Comparison of ENCODE assay signal across 21 cellular contexts in genomic region chrX:39805022-39805421, GRCh38.
"Had no signal": no experiment of that assay in that cellular context is flagged by ENCODE, and none has a peak within 500 bp of the region (broad histone marks: within the 10 kb centered on the region; RNA-seq: fewer than 3 reads in every experiment).

No MANE protein-coding gene starts in this region.

- ATAC-seq: left lobe of liver; lower lobe of right lung; naive thymus-derived CD4-positive, alpha-beta T cell; right lobe of liver had no signal

- DNase-seq: activated B cell treated with CpG ODN at 0.5 μM for 24 hours; activated CD4-positive, alpha-beta T cell treated with anti-CD3 and anti-CD28 coated beads for 4 hours; activated CD8-positive, alpha-beta memory T cell treated with anti-CD3 and anti-CD28 coated beads, Interleukin-2, amount 50 U/mL, for 48 hours; activated T-cell treated with anti-CD3 and anti-CD28 coated beads, Interleukin-2, amount 50 U/mL, for 4 hours; endodermal cell; kidney; lower lobe of right lung; naive thymus-derived CD4-positive, alpha-beta T cell; right lobe of liver; stimulated activated CD4-positive, alpha-beta T cell treated with anti-CD3 and anti-CD28 coated beads, Interleukin-1b, Interleukin-23, amount 100 ng/mL, for 48 hours; substantia nigra; thyroid gland had no signal

- H3K27me3 Mint-ChIP-seq: activated B cell treated with CpG ODN at 0.5 μM for 24 hours; activated naive CD4-positive, alpha-beta T cell treated with anti-CD3 and anti-CD28 coated beads, Interleukin-2, amount 50 U/mL, for 24 hours; naive thymus-derived CD4-positive, alpha-beta T cell; stimulated activated naive CD8-positive, alpha-beta T cell treated with anti-CD3 and anti-CD28 coated beads, Interleukin-15, Interleukin-2, amounts not matched to agents 100 ng/mL and 50 ng/mL, for 24 hours had no signal

- H3K36me3 ChIP-seq: lower lobe of right lung, neutrophil, right lobe of liver, thyroid gland had no signal

- H3K27ac ChIP-seq: coronary artery, epithelial cell of prostate, lower lobe of right lung, neutrophil, right lobe of liver, skin epidermis, thyroid gland had no signal

- H3K36me3 Mint-ChIP-seq: activated naive CD4-positive, alpha-beta T cell treated with anti-CD3 and anti-CD28 coated beads, Interleukin-2, amount 50 U/mL, for 24 hours had no signal

- H3K27ac Mint-ChIP-seq: activated B cell treated with CpG ODN at 0.5 μM for 24 hours; activated naive CD4-positive, alpha-beta T cell treated with anti-CD3 and anti-CD28 coated beads, Interleukin-2, amount 50 U/mL, for 24 hours; endodermal cell; stimulated activated naive CD8-positive, alpha-beta T cell treated with anti-CD3 and anti-CD28 coated beads, Interleukin-15, Interleukin-2, amounts not matched to agents 100 ng/mL and 50 ng/mL, for 24 hours; T-helper 1 cell treated with Interleukin-12 subunit alpha and Interleukin-12 subunit beta and Interleukin-4 antibody, amounts not matched to agents 30 μg/mL and 1 μg/mL, for 36 hours had no signal

- H3K4me1 ChIP-seq: lower lobe of right lung, right lobe of liver had no signal

- H3K4me3 Mint-ChIP-seq: activated B cell treated with CpG ODN at 0.5 μM for 24 hours; activated naive CD4-positive, alpha-beta T cell treated with anti-CD3 and anti-CD28 coated beads, Interleukin-2, amount 50 U/mL, for 24 hours; activated T-cell treated with anti-CD3 and anti-CD28 coated beads, Interleukin-2, amount 50 U/mL, for 4 hours; endodermal cell; naive thymus-derived CD4-positive, alpha-beta T cell; stimulated activated naive CD8-positive, alpha-beta T cell treated with anti-CD3 and anti-CD28 coated beads, Interleukin-15, Interleukin-2, amounts not matched to agents 100 ng/mL and 50 ng/mL, for 24 hours; T-helper 1 cell treated with Interleukin-12 subunit alpha and Interleukin-12 subunit beta and Interleukin-4 antibody, amounts not matched to agents 30 μg/mL and 1 μg/mL, for 36 hours had no signal

- H3K4me3 ChIP-seq: coronary artery, lower lobe of right lung, right lobe of liver, skin epidermis, thyroid gland had no signal

- H3K9me3 Mint-ChIP-seq: activated B cell treated with CpG ODN at 0.5 μM for 24 hours; activated naive CD4-positive, alpha-beta T cell treated with anti-CD3 and anti-CD28 coated beads, Interleukin-2, amount 50 U/mL, for 24 hours; activated T-cell treated with anti-CD3 and anti-CD28 coated beads, Interleukin-2, amount 50 U/mL, for 4 hours; naive thymus-derived CD4-positive, alpha-beta T cell; stimulated activated naive CD8-positive, alpha-beta T cell treated with anti-CD3 and anti-CD28 coated beads, Interleukin-15, Interleukin-2, amounts not matched to agents 100 ng/mL and 50 ng/mL, for 24 hours; T-helper 1 cell treated with Interleukin-12 subunit alpha and Interleukin-12 subunit beta and Interleukin-4 antibody, amounts not matched to agents 30 μg/mL and 1 μg/mL, for 36 hours had no signal

- FAIRE-seq: astrocyte, kidney had no signal

- H3K4me1 Mint-ChIP-seq: activated B cell treated with CpG ODN at 0.5 μM for 24 hours had no signal

- H3K27me3 ChIP-seq: neutrophil, right lobe of liver, thyroid gland had no signal

- H3K9me3 ChIP-seq: lower lobe of right lung, neutrophil, right lobe of liver, thyroid gland had no signal
